Comparison of ENCODE assay signal across 9 cellular contexts in the genomic region with DNA sequence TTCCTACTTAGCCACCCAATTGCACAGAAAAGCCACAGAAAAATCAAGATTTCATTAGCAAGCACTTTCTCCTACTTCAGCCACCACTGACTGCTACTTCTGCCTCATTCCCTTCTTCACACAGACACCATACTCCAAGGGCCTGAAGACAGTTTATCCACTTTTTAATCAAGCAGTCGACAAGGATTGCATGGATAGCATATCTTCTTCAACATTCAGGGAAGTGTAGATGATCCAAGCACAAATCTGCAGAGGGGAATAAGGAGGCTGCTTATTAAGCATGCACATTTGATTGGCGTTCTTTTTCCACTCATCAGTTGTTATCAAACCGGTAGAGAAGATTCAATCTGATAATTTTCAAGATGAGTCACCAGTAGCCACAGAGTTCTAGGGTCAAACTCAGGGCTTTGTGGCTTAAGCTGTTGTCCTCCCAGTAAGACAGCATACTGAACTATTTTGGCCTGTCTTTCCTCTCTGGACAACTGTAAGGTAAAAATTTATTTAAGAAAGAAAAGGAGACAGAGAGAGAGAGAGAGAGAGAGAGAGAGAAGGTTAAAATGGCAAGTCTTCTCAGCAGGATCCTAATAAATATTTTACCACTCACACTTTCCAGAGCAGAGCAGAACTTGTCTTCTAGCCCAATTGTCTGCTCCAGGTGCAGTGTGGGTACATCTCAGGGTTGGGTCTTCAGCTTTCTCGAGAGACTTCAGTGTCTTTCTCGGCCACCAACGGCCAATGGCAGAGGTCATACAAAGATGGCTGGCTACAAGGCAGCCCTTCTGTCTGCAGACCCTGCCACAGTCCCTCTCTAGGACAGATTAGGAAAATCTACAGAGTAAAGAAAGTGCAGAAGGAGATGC.
DNase-seq lines count a peak whose midpoint lies in the region; ATAC-seq and TF ChIP-seq lines count a peak whose summit lies in the region.
"Had no signal": no experiment of that assay in that cellular context is flagged by ENCODE, and none has a peak within 500 bp of the region (broad histone marks: within the 10 kb centered on the region; RNA-seq: fewer than 3 reads in every experiment).

No MANE protein-coding gene starts in this region.

- ATAC-seq in GM18505 (IDR thresholded peaks at IDR 0.05; ENCODE audit: unreplicated experiment) (peak; percentile 93), GM21737 (IDR thresholded peaks at IDR 0.05; ENCODE audit: unreplicated experiment) (peak; percentile 92)
- ATAC-seq: Panc1 had no signal

- TF ChIP-seq POLR2A in GM18505 (IDR thresholded peaks at IDR 0.05; ENCODE audit: borderline replicate concordance, extremely low read depth, insufficient read depth, insufficient read length) (no peak), esophagus squamous epithelium (IDR thresholded peaks at IDR 0.05) (no peak)

- H3K36me3 ChIP-seq in Loucy (ENCODE audit: insufficient read depth, low read length) = no peaks in the 10 kb centered on the region
- H3K36me3 ChIP-seq in esophagus squamous epithelium = no peaks in the 10 kb centered on the region

- H3F3A ChIP-seq in Loucy (ENCODE audit: low read depth) = no peaks in the 10 kb centered on the region

- H3K9me3 ChIP-seq in Loucy (ENCODE audit: insufficient read depth, low read depth, low read length) = no peaks in the 10 kb centered on the region
- no peaks in the 10 kb centered on the region for H3K9me3 ChIP-seq in esophagus squamous epithelium

- no peaks in the 10 kb centered on the region for H3K9me2 ChIP-seq in Loucy (replicated peaks; ENCODE audit: low read depth, low read length)

- peaks cover 24% of the 10 kb centered on the region for H3K4me1 ChIP-seq in Loucy (ENCODE audit: insufficient read depth, low read length, poor library complexity, severe bottlenecking)
- peaks cover 0 to 38% (median 16%) of the 10 kb centered on the region in 3 donors for H3K4me1 ChIP-seq in esophagus squamous epithelium

- H3K27ac ChIP-seq in esophagus squamous epithelium = peak overlapping the region in 3 of 4 donors; percentile 40 to 55 (median 55)

- intact Hi-C loops in esophagus squamous epithelium (cut with DNase I) = no loop called here

- TF ChIP-seq CTCF in Loucy (conservative IDR thresholded peaks at IDR 0.05; ENCODE audit: low read length) = no peak
- no peak for TF ChIP-seq CTCF in esophagus squamous epithelium (IDR thresholded peaks at IDR 0.05)

- H3K27me3 ChIP-seq in Loucy (ENCODE audit: insufficient read depth, low read length, poor library complexity, severe bottlenecking) (no peaks in the 10 kb centered on the region), esophagus squamous epithelium (no peaks in the 10 kb centered on the region)

- H3K79me2 ChIP-seq in Loucy (ENCODE audit: insufficient read depth, low read length) = no peaks in the 10 kb centered on the region

- no peak overlapping the region for H3K4me3 ChIP-seq in Loucy (ENCODE audit: low read length, poor library complexity, severe bottlenecking)
- no peak overlapping the region for H3K4me3 ChIP-seq in esophagus squamous epithelium

- WGBS in esophagus squamous epithelium, 2 donors = 58 to 63% methylated on average over 4 to 6 of the region's 6 CpGs

- peak overlapping the region; percentile 9; the same call in 1 of the 2 replicates for H2AFZ ChIP-seq in Loucy (ENCODE audit: low read length)

- H3K9ac ChIP-seq in Loucy (ENCODE audit: low read depth, low read length, poor library complexity, severe bottlenecking) = no peak overlapping the region

- peak overlapping the region; percentile 22 for H3K4me2 ChIP-seq in Loucy (ENCODE audit: low read depth, low read length, poor library complexity, severe bottlenecking)

- no peaks in the 10 kb centered on the region for H4K20me1 ChIP-seq in Loucy (ENCODE audit: insufficient read depth, low read length, poor library complexity, severe bottlenecking)

- no peak for DNase-seq in esophagus squamous epithelium (lab: John Stamatoyannopoulos, UW)
- no peak for DNase-seq in 8988T
- DNase-seq in NCI-H69 (lab: John Stamatoyannopoulos, UW) = no peak
- DNase-seq in NCI-H82 (lab: John Stamatoyannopoulos, UW) = no peak
- no peak for DNase-seq in DMS 273 treated with DMSO at 0.1 percent for 48 hours (lab: John Stamatoyannopoulos, UW)
